In the genomic region with DNA sequence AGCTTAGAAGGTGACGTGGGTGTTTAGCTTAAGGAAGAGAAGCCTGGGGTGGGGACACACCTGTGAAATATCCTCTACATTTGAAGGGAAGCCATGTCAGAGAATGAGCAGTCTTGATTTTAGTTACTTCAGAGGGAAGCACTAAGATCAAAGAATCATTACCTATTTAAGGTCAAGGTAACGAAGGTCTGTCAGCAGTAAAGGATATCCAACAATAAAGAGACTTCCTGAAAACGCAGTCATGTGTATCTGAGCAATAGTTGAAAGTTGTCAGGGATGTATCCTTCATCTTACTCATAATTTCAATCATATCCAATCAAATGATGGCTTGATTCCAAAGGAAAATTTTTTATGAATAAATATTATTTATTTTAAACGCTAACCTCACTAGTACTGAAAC, we compare ENCODE assay signal across 28 cellular contexts. TPM values are rescaled to one million over a fixed set of nuclear protein-coding genes. Genes with fewer than 3 reads are reported as not detected.
DNase-seq lines count a peak whose midpoint lies in the region; ATAC-seq, FAIRE-seq and TF ChIP-seq lines count a peak whose summit lies in the region.
"Had no signal": no experiment of that assay in that cellular context is flagged by ENCODE, and none has a peak within 500 bp of the region (broad histone marks: within the 10 kb centered on the region; RNA-seq: fewer than 3 reads in every experiment).

No MANE protein-coding gene starts in this region.

- H3K79me2 ChIP-seq in mesendoderm (ENCODE audit: control insufficient read depth, insufficient read depth, low read length) = no peaks in the 10 kb centered on the region

- no peak overlapping the region for H3K9ac ChIP-seq in mesendoderm (ENCODE audit: low read length)
- H3K9ac ChIP-seq: GM23248 had no signal

- no peaks in the 10 kb centered on the region for H3K9me3 ChIP-seq in thyroid gland
- H3K9me3 ChIP-seq: Caco-2 had no signal

- H2BK120ac ChIP-seq in mesendoderm (ENCODE audit: low read depth, low read length) = no peak overlapping the region

- no peak overlapping the region for H3K56ac ChIP-seq in mesendoderm (ENCODE audit: low read length)

- H2BK15ac ChIP-seq in mesendoderm (replicated peaks; ENCODE audit: low read depth) = no peak overlapping the region

- intact Hi-C loops in thyroid gland (cut with DNase I) = no loop called here

- no peaks in the 10 kb centered on the region for H3K79me1 ChIP-seq in mesendoderm (ENCODE audit: low read length)

- peak overlapping the region; percentile 32 for H3K18ac ChIP-seq in mesendoderm (ENCODE audit: low read length)

- WGBS in mesendoderm (ENCODE audit: extremely low coverage, insufficient coverage, low lambda C conversion rate) = no CpG with 5 or more reads among the region's 4 CpGs
- WGBS in thyroid gland, 2 donors = 57 to 65% methylated on average over 4 of the region's 4 CpGs

- H3K27ac ChIP-seq in coronary artery (peak overlapping the region; percentile 25 to 68), mesendoderm (ENCODE audit: low read depth, low read length) (no peak overlapping the region), thyroid gland (peak overlapping the region in 2 of 3 donors; percentile 26 to 44)
- H3K27ac ChIP-seq: C4-2B, GM23248 had no signal

- no peak overlapping the region for H2AK5ac ChIP-seq in mesendoderm (ENCODE audit: low read length)

- TF ChIP-seq POLR2A in thyroid gland (IDR thresholded peaks at IDR 0.05) = no peak

- no peak overlapping the region for H3K23ac ChIP-seq in mesendoderm (ENCODE audit: low read length)

- H3K27me3 ChIP-seq in mesendoderm (ENCODE audit: insufficient read depth, low read length, poor library complexity) (no peaks in the 10 kb centered on the region), thyroid gland (no peaks in the 10 kb centered on the region)

- peak; percentile 27 for FAIRE-seq in RCC 7860 (lab: Jason Lieb, UNC)
- FAIRE-seq: HTR-8/SVneo had no signal

- H3K4me1 ChIP-seq in mesendoderm (ENCODE audit: control insufficient read depth, low read depth, low read length) (peaks cover 7% of the 10 kb centered on the region), thyroid gland (peaks cover 42 to 65% of the 10 kb centered on the region in 2 donors)

- TF ChIP-seq CTCF in coronary artery (IDR thresholded peaks at IDR 0.05) = no peak
- TF ChIP-seq CTCF in thyroid gland (IDR thresholded peaks at IDR 0.05) = no peak

- H2BK5ac ChIP-seq in mesendoderm (ENCODE audit: low read length) = no peak overlapping the region

- peak overlapping the region; percentile 70 for H3K4ac ChIP-seq in mesendoderm (ENCODE audit: low read depth, low read length)

- H3K4me2 ChIP-seq in mesendoderm (ENCODE audit: low read length) = no peak overlapping the region

- no peak overlapping the region for H4K5ac ChIP-seq in mesendoderm (ENCODE audit: low read length)

- ATAC-seq in GM19463 (IDR thresholded peaks at IDR 0.05; ENCODE audit: unreplicated experiment) (no peak), HG03175 (IDR thresholded peaks at IDR 0.05; ENCODE audit: unreplicated experiment) (no peak)
- ATAC-seq: activated CD8-positive, alpha-beta memory T cell treated with anti-CD3 and anti-CD28 coated beads, Interleukin-2, amount 10 ng/mL, durations not matched to agents 7 days and 5 days; activated T-cell treated with anti-CD3 and anti-CD28 coated beads, Interleukin-2, amount 50 U/mL, for 4 hours; left lobe of liver had no signal

- H4K8ac ChIP-seq in mesendoderm (ENCODE audit: low read depth, low read length) = no peak overlapping the region

- H3K36me3 ChIP-seq in mesendoderm (ENCODE audit: control insufficient read depth, insufficient read depth, low read length) (no peaks in the 10 kb centered on the region), thyroid gland (no peaks in the 10 kb centered on the region)

- H3K4me3 ChIP-seq in coronary artery = no peak overlapping the region
- H3K4me3 ChIP-seq in mesendoderm (ENCODE audit: low read length) = no peak overlapping the region
- no peak overlapping the region for H3K4me3 ChIP-seq in thyroid gland (replicated peaks in 1 of 3)
- H3K4me3 ChIP-seq: GM23248 had no signal

- DNase-seq in RCC 7860 (ENCODE audit: low spot score) (no peak), coronary artery (ENCODE audit: low spot score) (no peak), mesendoderm (no peak), thyroid gland (no peak), hepatic stellate cell (ENCODE audit: low spot score) (no peak), T-helper 1 cell (no peak)
- DNase-seq: activated CD4-positive, alpha-beta T cell treated with anti-CD3 and anti-CD28 coated beads, Interleukin-2, amount 50 U/mL, for 4 hours; activated CD8-positive, alpha-beta memory T cell treated with anti-CD3 and anti-CD28 coated beads, Interleukin-2, amount 10 ng/mL, durations not matched to agents 7 days and 5 days; activated T-cell treated with anti-CD3 and anti-CD28 coated beads, Interleukin-2, amount 50 U/mL, for 4 hours; Caco-2; DMS79; GDM1; GM23248; hypothalamus; KBM-7; NCI-H1105; NCI-H187 treated with DMSO at 0.1 percent for 48 hours; NCI-H2171; NCI-H510A; nucleus accumbens; RPMI8226; stimulated activated CD4-positive, alpha-beta T cell treated with anti-CD3 and anti-CD28 coated beads, Interleukin-4, amount 100 ng/mL, for 24 hours had no signal

RNA-seq across cellular contexts. Expression of a gene that starts 33.5 kb away (rescaled TPM):
- 3.1 TPM for polyA plus RNA-seq in mesendoderm (2013, experiment 1 of 2)
- polyA plus RNA-seq in mesendoderm (2013, experiment 2 of 2) = 3.3 TPM
- total RNA-seq in thyroid gland = 1,000 to 10,000 TPM in 3 of 4 donors, 100 to 1,000 TPM in 1; 660 to 2,581 (median 1,387) TPM
- total RNA-seq: T-helper 1 cell treated with Interleukin-12 subunit alpha and Interleukin-12 subunit beta and Interleukin-4 antibody, amounts not matched to agents 30 ng/mL and 1 ng/mL, for 36 hours had no signal
